Comparison of ENCODE assay signal across 8 cellular contexts in the genomic region with DNA sequence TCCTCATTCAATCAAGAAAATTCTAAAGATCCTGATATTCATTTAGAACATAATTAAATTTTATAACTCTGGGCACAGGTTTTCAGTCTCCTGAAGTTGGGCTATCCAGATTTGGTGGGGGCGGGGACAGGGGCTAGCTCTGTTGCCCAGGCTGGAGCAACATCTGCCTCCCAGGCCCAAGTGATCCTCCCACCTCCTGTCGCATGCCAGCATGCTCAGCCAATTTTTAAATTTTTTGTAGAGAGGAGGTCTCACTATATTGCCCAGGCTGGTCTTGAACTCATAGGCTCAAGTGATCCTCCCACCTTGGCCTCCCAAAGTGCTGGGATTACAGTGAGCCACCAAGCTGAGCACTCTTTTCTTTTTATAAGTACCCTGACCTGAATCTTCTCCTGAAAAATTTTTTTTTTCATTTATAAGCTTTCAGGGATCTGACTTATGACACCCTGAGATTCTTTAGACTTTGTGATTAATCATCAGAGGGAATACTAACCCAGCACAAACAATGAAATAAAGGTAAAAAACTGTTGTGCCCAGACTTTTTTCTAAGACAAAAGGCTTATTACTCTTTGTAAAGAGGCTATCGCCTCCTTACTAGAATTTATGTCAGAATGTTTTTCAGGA.
DNase-seq lines count a peak whose midpoint lies in the region; ATAC-seq and TF ChIP-seq lines count a peak whose summit lies in the region.

No MANE protein-coding gene starts in this region.

- CTCF ChIA-PET in Caco-2 (lab: Charles Lee) = interaction anchor here (1.2 kb wide), 1 partner anchor 43 kb away, joined by 5 read pairs; no protein-coding TSS in a partner anchor

- POLR2A ChIA-PET in Caco-2 (lab: Charles Lee) = interaction anchor here (1.8 kb wide), 1 partner anchor 44 kb away, joined by 10 read pairs; no protein-coding TSS in a partner anchor

- H3K36me3 Mint-ChIP-seq in Caco-2 (ENCODE audit: insufficient read depth, unreplicated experiment) (peaks cover 47% of the 10 kb centered on the region), nephron (ENCODE audit: low read depth) (peaks cover 3% of the 10 kb centered on the region)
- peaks cover 8% of the 10 kb centered on the region for H3K36me3 Mint-ChIP-seq in central memory CD8-positive, alpha-beta T cell (ENCODE audit: insufficient read depth)

- no TSS peak for BruUV-seq in Caco-2 (replicated peaks; lab: Mats Ljungman, UMichigan)

- H3K9me3 ChIP-seq in Caco-2 = no peaks in the 10 kb centered on the region

- DNase-seq in Caco-2 (no peak), OCI-M1 (lab: John Stamatoyannopoulos, UW) (peak; percentile 73), NCI-H748 treated with DMSO at 0.1 percent for 48 hours (lab: John Stamatoyannopoulos, UW) (no peak), NCI-H187 (lab: John Stamatoyannopoulos, UW) (no peak), NCI-H128 (lab: John Stamatoyannopoulos, UW; ENCODE audit: unreplicated experiment) (no peak), GM13977 (ENCODE audit: low spot score) (no peak)
- no peak for DNase-seq in central memory CD8-positive, alpha-beta T cell (ENCODE audit: low spot score in 2 of 2)

- intact Hi-C loops in Caco-2 (cut with micrococcal nuclease; ENCODE audit: unreplicated experiment) = no loop called here

- peaks cover 36% of the 10 kb centered on the region for H3K4me1 Mint-ChIP-seq in Caco-2 (ENCODE audit: low read depth, unreplicated experiment)
- H3K4me1 Mint-ChIP-seq in central memory CD8-positive, alpha-beta T cell = peaks cover 42% of the 10 kb centered on the region
- peaks cover 58% of the 10 kb centered on the region for H3K4me1 Mint-ChIP-seq in nephron

- H3K27ac Mint-ChIP-seq in Caco-2 (ENCODE audit: unreplicated experiment) (peak overlapping the region; percentile 82), nephron (peak overlapping the region; percentile 42 to 86 (median 74))
- peak overlapping the region; percentile 96 for H3K27ac Mint-ChIP-seq in central memory CD8-positive, alpha-beta T cell (ENCODE audit: low read depth)

- no peak for ATAC-seq in central memory CD8-positive, alpha-beta T cell (replicated peaks; ENCODE audit: extremely low read depth, poor library complexity, severe bottlenecking)

- no peaks in the 10 kb centered on the region for H3K36me3 ChIP-seq in Caco-2 (ENCODE audit: control insufficient read depth, insufficient read depth, low read length)

- H3K4me3 Mint-ChIP-seq in Caco-2 (ENCODE audit: unreplicated experiment) = no peak overlapping the region
- H3K4me3 Mint-ChIP-seq in central memory CD8-positive, alpha-beta T cell = peak overlapping the region; percentile 65
- H3K4me3 Mint-ChIP-seq in nephron = no peak overlapping the region

- no peaks in the 10 kb centered on the region for H3K27me3 ChIP-seq in Caco-2 (replicated peaks; ENCODE audit: control insufficient read depth, insufficient read depth, low read length)

- peaks cover 74% of the 10 kb centered on the region for H3K4me1 ChIP-seq in Caco-2

- H3K27me3 Mint-ChIP-seq in Caco-2 (ENCODE audit: insufficient read depth, unreplicated experiment) = no peaks in the 10 kb centered on the region
- H3K27me3 Mint-ChIP-seq in central memory CD8-positive, alpha-beta T cell = no peaks in the 10 kb centered on the region
- H3K27me3 Mint-ChIP-seq in nephron (ENCODE audit: low read depth) = no peaks in the 10 kb centered on the region

- in situ Hi-C loops in GM13977 (cut with MboI; ENCODE audit: low pct_unique_long_range_greater_than_20kb, low sequenced_read_pairs, unreplicated experiment) = no loop called here

- TF ChIP-seq CTCF in Caco-2 (IDR thresholded peaks at IDR 0.05; ENCODE audit: insufficient read depth in 1 of 2, low read depth in 1 of 2, low read length in 1 of 2, severe bottlenecking in 1 of 2, unreplicated experiment in 1 of 2) = no peak
- TF ChIP-seq CTCF in nephron (IDR thresholded peaks at IDR 0.05; ENCODE audit: unreplicated experiment in 3 of 3) = no peak
- no peak for TF ChIP-seq CTCF in GM13977 (IDR thresholded peaks at IDR 0.05; ENCODE audit: extremely low read depth, insufficient read depth, missing control alignments)

- no peaks in the 10 kb centered on the region for H3K9me3 Mint-ChIP-seq in Caco-2 (ENCODE audit: unreplicated experiment)
- no peaks in the 10 kb centered on the region for H3K9me3 Mint-ChIP-seq in central memory CD8-positive, alpha-beta T cell
- H3K9me3 Mint-ChIP-seq in nephron = no peaks in the 10 kb centered on the region

- H3K4me3 ChIP-seq in Caco-2 (ENCODE audit: low read depth, low read length) = no peak overlapping the region
